ENCODE assay signal across 8 cellular contexts in genomic region chr3:57755368-57756021, GRCh38. TPM values are rescaled to one million over a fixed set of nuclear protein-coding genes. Genes with fewer than 3 reads are reported as not detected.
DNase-seq lines count a peak whose midpoint lies in the region; ATAC-seq and TF ChIP-seq lines count a peak whose summit lies in the region.

No MANE protein-coding gene starts in this region.

- TF ChIP-seq CTCF in CD14-positive monocyte (IDR thresholded peaks at IDR 0.05) (peak; percentile 53), cardiac muscle cell (IDR thresholded peaks at IDR 0.05; ENCODE audit: low read depth, low read length) (peak; percentile 13), prostate gland (IDR thresholded peaks at IDR 0.05) (peak in 2 of 4 experiments; percentile 22 to 24)

- ATAC-seq in GM18520 (IDR thresholded peaks at IDR 0.05; ENCODE audit: unreplicated experiment) (peak; percentile 27), HG03045 (IDR thresholded peaks at IDR 0.05; ENCODE audit: unreplicated experiment) (peak; percentile 40)

- TF ChIP-seq POLR2A in prostate gland (IDR thresholded peaks at IDR 0.05): no peak

- peaks cover 3% of the 10 kb centered on the region for H3K36me3 ChIP-seq in cardiac muscle cell
- H3K36me3 ChIP-seq in prostate gland: no peaks in the 10 kb centered on the region

- peaks cover 0 to 1% (median 0%) of the 10 kb centered on the region in 7 donors for H3K9me3 Mint-ChIP-seq in CD14-positive monocyte
- H3K9me3 Mint-ChIP-seq in activated naive CD4-positive, alpha-beta T cell treated with anti-CD3 and anti-CD28 coated beads, Interleukin-2, amount 50 U/mL, for 24 hours: no peaks in the 10 kb centered on the region

- H3K9me3 ChIP-seq in cardiac muscle cell (ENCODE audit: low read depth) (no peaks in the 10 kb centered on the region), prostate gland (no peaks in the 10 kb centered on the region)

- no peak for DNase-seq in CD14-positive monocyte (ENCODE audit: low spot score)
- DNase-seq in NCI-H82 (lab: John Stamatoyannopoulos, UW): peak; percentile 84
- peak; percentile 39 to 60 for DNase-seq in cardiac muscle cell (ENCODE audit: low read depth in 1 of 2, low spot score in 1 of 2)
- DNase-seq in prostate gland (ENCODE audit: low spot score): peak; percentile 62
- DNase-seq in NCI-H128 (lab: John Stamatoyannopoulos, UW; ENCODE audit: unreplicated experiment): no peak

- H3K27me3 ChIP-seq in cardiac muscle cell: no peaks in the 10 kb centered on the region
- H3K27me3 ChIP-seq in prostate gland (replicated peaks; ENCODE audit: insufficient read depth): no peaks in the 10 kb centered on the region

- peaks cover 16 to 21% of the 10 kb centered on the region in 2 donors for H3K36me3 Mint-ChIP-seq in CD14-positive monocyte
- peaks cover 2% of the 10 kb centered on the region for H3K36me3 Mint-ChIP-seq in activated naive CD4-positive, alpha-beta T cell treated with anti-CD3 and anti-CD28 coated beads, Interleukin-2, amount 50 U/mL, for 24 hours

- intact Hi-C loops in CD14-positive monocyte (cut with micrococcal nuclease): loop anchor here (2.0 to 5.0 kb wide), 5 partner anchors 63 to 198 kb away; partner anchors contain the start of genes ARF4 (in 2 of the 2), DENND6A (in 2 of the 2) and PDE12 (in 1 of the 2)
- intact Hi-C loops in prostate gland (cut with DNase I): loop anchor here (2.0 to 5.0 kb wide), 2 partner anchors 63 to 159 kb away; partner anchors contain the start of genes ARF4 and DENND6A

- H3K27ac ChIP-seq in cardiac muscle cell (peak overlapping the region; percentile 96), prostate gland (peak overlapping the region; percentile 85)

- peak overlapping the region; percentile 96 to 100 for H3K4me3 Mint-ChIP-seq in CD14-positive monocyte
- peak overlapping the region; percentile 98 for H3K4me3 Mint-ChIP-seq in activated naive CD4-positive, alpha-beta T cell treated with anti-CD3 and anti-CD28 coated beads, Interleukin-2, amount 50 U/mL, for 24 hours

- peaks cover 34% of the 10 kb centered on the region for H3K4me1 Mint-ChIP-seq in CD14-positive monocyte
- peaks cover 37% of the 10 kb centered on the region for H3K4me1 Mint-ChIP-seq in activated naive CD4-positive, alpha-beta T cell treated with anti-CD3 and anti-CD28 coated beads, Interleukin-2, amount 50 U/mL, for 24 hours

- H3K27ac Mint-ChIP-seq in CD14-positive monocyte: peak overlapping the region; percentile 88 to 98 (median 94)
- peak overlapping the region; percentile 94 for H3K27ac Mint-ChIP-seq in activated naive CD4-positive, alpha-beta T cell treated with anti-CD3 and anti-CD28 coated beads, Interleukin-2, amount 50 U/mL, for 24 hours

- H3K4me3 ChIP-seq in cardiac muscle cell (peak overlapping the region; percentile 91), prostate gland (peak overlapping the region; percentile 85 to 91)

- WGBS in prostate gland: 3% methylated on average over 11 of the region's 11 CpGs

- peaks cover 0 to 3% (median 0%) of the 10 kb centered on the region in 3 donors for H3K27me3 Mint-ChIP-seq in CD14-positive monocyte (ENCODE audit: low read depth in 3 of 3)
- no peaks in the 10 kb centered on the region for H3K27me3 Mint-ChIP-seq in activated naive CD4-positive, alpha-beta T cell treated with anti-CD3 and anti-CD28 coated beads, Interleukin-2, amount 50 U/mL, for 24 hours

- H3K4me1 ChIP-seq in cardiac muscle cell (ENCODE audit: low read depth) (peaks cover 25% of the 10 kb centered on the region), prostate gland (replicated peaks) (no peaks in the 10 kb centered on the region)

RNA-seq across cellular contexts. Expression of gene SLMAP, which starts 0.6 kb away (rescaled TPM):
- 10 to 100 TPM; 12.3 to 16.1 TPM for polyA plus RNA-seq in CD14-positive monocyte
- total RNA-seq in cardiac muscle cell: 35.8 and 45.2 TPM in 2 replicates
- polyA plus RNA-seq in cardiac muscle cell: 28.4 and 35.6 TPM in 2 replicates
- total RNA-seq in prostate gland: 100 to 1,000 TPM in 1 of 2 donors, 10 to 100 TPM in 1; 76.3 to 131 TPM

Comparison
In these comparisons a context has a peak if more than half of its experiments do, and no peak if none do; other contexts are left out.
1. DNase-seq: peak in NCI-H82 (single experiment), cardiac muscle cell (2 of 2) and prostate gland (single experiment); none in CD14-positive monocyte (single experiment) and NCI-H128 (single experiment).